ENCODE assay signal across 8 cellular contexts in genomic region chr13:41017744-41018582, GRCh38. TPM values are rescaled to one million over a fixed set of nuclear protein-coding genes. Genes with fewer than 3 reads are reported as not detected.
A peak's percentile ranks its signal among the peaks of the same experiment; 100 is the strongest.
DNase-seq lines count a peak whose midpoint lies in the region; ATAC-seq and TF ChIP-seq lines count a peak whose summit lies in the region.

No MANE protein-coding gene starts in this region.

- intact Hi-C loops in heart left ventricle (cut with DNase I) (loop anchor here in 2 of 10 donors (5.0 kb wide), 2 partner anchors 34 to 39 kb away; no protein-coding TSS in a partner anchor), Right ventricle myocardium superior (cut with DNase I) (no loop called here), left lung (cut with DNase I) (no loop called here)

- ATAC-seq in heart left ventricle (no peak), Right ventricle myocardium superior (ENCODE audit: poor library complexity) (no peak), left lung (peak; percentile 38), upper lobe of left lung (ENCODE audit: low FRiP score in 2 of 2) (peak in 1 of 2 donors; percentile 51), GM18907 (IDR thresholded peaks at IDR 0.05; ENCODE audit: unreplicated experiment) (no peak), HG03442 (IDR thresholded peaks at IDR 0.05; ENCODE audit: unreplicated experiment) (no peak)

- H3K4me1 ChIP-seq in heart left ventricle (peaks cover 0 to 76% (median 52%) of the 10 kb centered on the region in 12 donors), left lung (peaks cover 12 to 51% of the 10 kb centered on the region in 2 donors), upper lobe of left lung (peaks cover 23 to 31% (median 26%) of the 10 kb centered on the region in 4 donors)

- 83 to 93% (median 89%) methylated on average over 3 of the region's 3 CpGs for WGBS in heart left ventricle, 4 donors
- 31 to 41% methylated on average over 3 of the region's 3 CpGs for WGBS in upper lobe of left lung, 2 donors

- H3K27ac ChIP-seq in heart left ventricle = peak overlapping the region in 8 of 12 donors; percentile 3 to 93 (median 51)
- peak overlapping the region; percentile 72 for H3K27ac ChIP-seq in VCaP
- peak overlapping the region; percentile 90 to 97 for H3K27ac ChIP-seq in left lung
- peak overlapping the region; percentile 84 to 91 (median 86) for H3K27ac ChIP-seq in upper lobe of left lung

- TF ChIP-seq CTCF in heart left ventricle (IDR thresholded peaks at IDR 0.05) (no peak), VCaP (conservative IDR thresholded peaks at IDR 0.05) (no peak), left lung (IDR thresholded peaks at IDR 0.05) (no peak), upper lobe of left lung (IDR thresholded peaks at IDR 0.05) (no peak)

- TF ChIP-seq POLR2A in heart left ventricle (IDR thresholded peaks at IDR 0.05) = no peak
- no peak for TF ChIP-seq POLR2A in upper lobe of left lung (IDR thresholded peaks at IDR 0.05)

- H3K9me3 ChIP-seq in heart left ventricle (no peaks in the 10 kb centered on the region), left lung (no peaks in the 10 kb centered on the region), upper lobe of left lung (no peaks in the 10 kb centered on the region)

- DNase-seq in heart left ventricle (no peak), Right ventricle myocardium superior (no peak), left lung (no peak), upper lobe of left lung (no peak), NCI-H2171 (lab: John Stamatoyannopoulos, UW) (no peak)

- H3K4me3 ChIP-seq in heart left ventricle = peak overlapping the region in 9 of 12 donors; percentile 0 to 59 (median 25)
- peak overlapping the region; percentile 12 to 44 for H3K4me3 ChIP-seq in left lung
- peak overlapping the region; percentile 10 to 43 (median 34) for H3K4me3 ChIP-seq in upper lobe of left lung

- no peaks in the 10 kb centered on the region for H3K27me3 ChIP-seq in heart left ventricle
- no peaks in the 10 kb centered on the region for H3K27me3 ChIP-seq in left lung
- H3K27me3 ChIP-seq in upper lobe of left lung = no peaks in the 10 kb centered on the region

- no peak for TF ChIP-seq EP300 in upper lobe of left lung (IDR thresholded peaks at IDR 0.05)

- H3K36me3 ChIP-seq in heart left ventricle = peaks cover 0 to 3% (median 0%) of the 10 kb centered on the region in 9 donors
- no peaks in the 10 kb centered on the region for H3K36me3 ChIP-seq in left lung
- H3K36me3 ChIP-seq in upper lobe of left lung = no peaks in the 10 kb centered on the region

RNA-seq across cellular contexts. Expression of gene ELF1, which starts 1.2 kb away (rescaled TPM):
- total RNA-seq in heart left ventricle = 10 to 100 TPM; 28.6 to 75.4 (median 35.3) TPM
- 10 to 100 TPM in 1 of 2 donors, 1 to 10 TPM in 1; 7.7 to 19.4 TPM for polyA plus RNA-seq in heart left ventricle
- 33.9 TPM for total RNA-seq in Right ventricle myocardium superior
- 10 to 100 TPM; 58.5 to 84.6 TPM for total RNA-seq in left lung
- total RNA-seq in upper lobe of left lung = 100 to 1,000 TPM in 1 of 6 donors, 10 to 100 TPM in 5; 52.6 to 134 (median 78.6) TPM

RNA-seq across cellular contexts. Expression of gene WBP4, which starts 43.3 kb away (rescaled TPM):
- total RNA-seq in heart left ventricle = 10 to 100 TPM; 12.4 to 24.6 (median 20.6) TPM
- 10 to 100 TPM; 19.5 to 29.9 TPM for polyA plus RNA-seq in heart left ventricle
- 18.6 TPM for total RNA-seq in Right ventricle myocardium superior
- total RNA-seq in left lung = 1 to 10 TPM; 7.2 to 8.0 TPM
- 10 to 100 TPM in 2 of 6 donors, 1 to 10 TPM in 4; 7.0 to 18.3 (median 8.9) TPM for total RNA-seq in upper lobe of left lung
